In the genomic region with DNA sequence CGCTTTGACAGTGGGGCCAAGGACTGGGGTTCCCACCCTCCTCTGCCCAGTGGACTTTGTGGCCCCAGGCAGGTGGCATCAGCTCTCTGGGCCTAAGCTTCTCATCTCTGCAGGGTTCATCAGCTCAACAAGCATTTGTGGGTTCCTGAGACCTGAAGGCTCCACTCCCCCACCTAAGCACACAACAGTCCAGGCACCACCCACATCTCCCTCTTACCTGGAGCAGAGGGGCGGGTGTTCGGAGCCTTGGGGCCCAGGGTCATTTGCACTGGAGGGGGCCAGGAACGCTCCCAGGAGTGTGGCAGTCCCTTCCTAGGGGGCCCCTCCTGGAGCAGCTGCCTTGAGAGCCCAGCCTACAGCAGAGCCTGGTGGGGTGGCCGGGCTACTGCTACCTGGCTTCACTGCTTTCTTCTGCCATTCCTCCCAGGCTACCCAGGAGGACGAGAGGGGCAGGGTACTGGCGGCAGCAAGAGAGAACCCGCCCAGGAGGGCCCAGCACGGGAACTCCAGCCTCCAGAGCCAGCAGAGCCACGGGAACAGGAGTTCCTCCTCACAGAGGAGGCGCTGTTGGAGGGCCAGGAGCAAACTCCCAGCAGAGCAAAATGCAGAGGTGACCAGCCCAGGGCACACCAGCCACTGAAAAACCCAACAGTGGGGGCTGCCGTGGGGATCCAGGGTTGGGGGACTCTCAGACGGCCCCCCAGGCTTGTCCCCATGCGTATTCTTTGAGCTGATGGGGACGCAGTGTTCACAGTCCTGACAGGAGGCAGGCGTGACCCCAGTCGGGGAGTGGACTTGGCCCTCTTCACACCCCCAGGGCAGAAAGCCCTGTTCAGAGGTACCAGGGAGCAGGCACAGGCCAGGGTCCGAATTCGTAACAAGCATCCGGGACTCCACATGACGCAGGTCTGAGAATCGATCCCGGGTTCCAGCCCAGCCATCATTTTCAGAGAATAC, we compare ENCODE assay signal across 12 cellular contexts. TPM values are rescaled to one million over a fixed set of nuclear protein-coding genes. Genes with fewer than 3 reads are reported as not detected.
A peak's percentile ranks its signal among the peaks of the same experiment; 100 is the strongest.
DNase-seq lines count a peak whose midpoint lies in the region; ATAC-seq and TF ChIP-seq lines count a peak whose summit lies in the region.
"Had no signal": no experiment of that assay in that cellular context is flagged by ENCODE, and none has a peak within 500 bp of the region (broad histone marks: within the 10 kb centered on the region; RNA-seq: fewer than 3 reads in every experiment).

No MANE protein-coding gene starts in this region.

- H4K20me1 ChIP-seq in GM23338 (replicated peaks; ENCODE audit: insufficient read depth): no peaks in the 10 kb centered on the region
- H4K20me1 ChIP-seq in PC-9 (ENCODE audit: insufficient read depth): no peaks in the 10 kb centered on the region

- intact Hi-C loops in PC-9 (cut with micrococcal nuclease; ENCODE audit: unreplicated experiment): loop anchor here (1.0 to 2.0 kb wide), 4 partner anchors 21 to 65 kb away; partner anchors contain the start of gene BAHCC1

- H3K4me1 Mint-ChIP-seq in GM23338: peaks cover 22% of the 10 kb centered on the region
- peaks cover 18% of the 10 kb centered on the region for H3K4me1 Mint-ChIP-seq in glutamatergic neuron (ENCODE audit: low read depth, unreplicated experiment)

- no peak overlapping the region for H3K27ac Mint-ChIP-seq in GM23338
- peak overlapping the region; percentile 70 for H3K27ac Mint-ChIP-seq in glutamatergic neuron (ENCODE audit: unreplicated experiment)
- H3K27ac Mint-ChIP-seq: T-cell had no signal

- peak in 1 of 2 experiments; percentile 27; a peak in 2 of 4 replicates for TF ChIP-seq CTCF in GM23338 (conservative IDR thresholded peaks at IDR 0.05; ENCODE audit: low read depth in 2 of 2)
- no peak; the same call in 1 of the 2 replicates for TF ChIP-seq CTCF in PC-9 (conservative IDR thresholded peaks at IDR 0.05)
- TF ChIP-seq CTCF in glutamatergic neuron (IDR thresholded peaks at IDR 0.05; ENCODE audit: partially characterized antibody, unreplicated experiment): no peak
- TF ChIP-seq CTCF in retinal pigment epithelial cell (conservative IDR thresholded peaks at IDR 0.05; ENCODE audit: low read depth, low read length): peak; percentile 34
- no peak for TF ChIP-seq CTCF in GM13977 (IDR thresholded peaks at IDR 0.05; ENCODE audit: extremely low read depth, insufficient read depth, missing control alignments)

- peak; percentile 40 for DNase-seq in GM23338 (ENCODE audit: low spot score)
- DNase-seq in PC-9: peak; percentile 67 to 75
- peak; percentile 38 for DNase-seq in glutamatergic neuron
- DNase-seq in retinal pigment epithelial cell (ENCODE audit: low read depth): no peak
- DNase-seq in GM13977 (ENCODE audit: low spot score): no peak
- no peak for DNase-seq in amniotic stem cell (lab: John Stamatoyannopoulos, UW)
- DNase-seq: activated gamma-delta T cell treated with Interleukin-2 at 50 U/mL for 16 hours, T-cell had no signal

- H3K9me3 Mint-ChIP-seq in GM23338 (no peaks in the 10 kb centered on the region), glutamatergic neuron (ENCODE audit: unreplicated experiment) (peaks cover 9% of the 10 kb centered on the region)
- H3K9me3 Mint-ChIP-seq: T-cell had no signal

- H3K4me3 ChIP-seq in GM23338 (no peak overlapping the region), PC-9 (peak overlapping the region; percentile 49; the same call in 1 of the 2 replicates), retinal pigment epithelial cell (ENCODE audit: low read length) (no peak overlapping the region)
- H3K4me3 ChIP-seq: HAP-1 had no signal

- H3K27ac ChIP-seq in GM23338 (ENCODE audit: low read depth): no peak overlapping the region
- H3K27ac ChIP-seq in PC-9: peak overlapping the region; percentile 90
- H3K27ac ChIP-seq: KMS-11 had no signal

- CTCF ChIA-PET in PC-9 (lab: Charles Lee): interaction anchor here (0.6 to 1.2 kb wide), 3 partner anchors 21 to 236 kb away, joined by 3 to 7 read pairs (median 3); no protein-coding TSS in a partner anchor

- H3F3A ChIP-seq in GM23338 (replicated peaks; ENCODE audit: low read depth) (no peaks in the 10 kb centered on the region), PC-9 (ENCODE audit: insufficient read depth, low read depth) (peaks cover 40% of the 10 kb centered on the region)

- H3K9me3 ChIP-seq in PC-9 (ENCODE audit: insufficient read depth, low read depth): no peaks in the 10 kb centered on the region
- H3K9me3 ChIP-seq: HAP-1 had no signal

- peaks cover 4% of the 10 kb centered on the region; the same call in 1 of the 2 replicates for H3K4me1 ChIP-seq in GM23338 (ENCODE audit: insufficient read depth)
- peaks cover 63% of the 10 kb centered on the region for H3K4me1 ChIP-seq in PC-9 (replicated peaks; ENCODE audit: insufficient read depth)
- H3K4me1 ChIP-seq: HAP-1 had no signal

- no peaks in the 10 kb centered on the region for H3K36me3 Mint-ChIP-seq in GM23338 (ENCODE audit: low read depth)
- no peaks in the 10 kb centered on the region for H3K36me3 Mint-ChIP-seq in glutamatergic neuron (ENCODE audit: unreplicated experiment)
- H3K36me3 Mint-ChIP-seq: T-cell had no signal

- H3K4me2 ChIP-seq in GM23338 (no peak overlapping the region; the same call in 1 of the 2 replicates), PC-9 (peak overlapping the region; percentile 92)
- H3K4me2 ChIP-seq: KMS-11 had no signal

- H3K36me3 ChIP-seq in GM23338 (ENCODE audit: insufficient read depth) (no peaks in the 10 kb centered on the region), PC-9 (ENCODE audit: low read depth) (no peaks in the 10 kb centered on the region)
- H3K36me3 ChIP-seq: HAP-1 had no signal

- H3K4me3 Mint-ChIP-seq in GM23338 (no peak overlapping the region; the same call in 2 of the 3 replicates), glutamatergic neuron (ENCODE audit: unreplicated experiment) (peak overlapping the region; percentile 11)
- H3K4me3 Mint-ChIP-seq: T-cell had no signal

- H3K27me3 Mint-ChIP-seq in GM23338 (ENCODE audit: insufficient read depth, low read depth, poor library complexity) (peaks cover 15% of the 10 kb centered on the region), glutamatergic neuron (ENCODE audit: unreplicated experiment) (peaks cover 5% of the 10 kb centered on the region)

- in situ Hi-C loops in GM13977 (cut with MboI; ENCODE audit: low pct_unique_long_range_greater_than_20kb, low sequenced_read_pairs, unreplicated experiment): no loop called here

- H3K79me2 ChIP-seq in GM23338 (replicated peaks; ENCODE audit: insufficient read depth): no peaks in the 10 kb centered on the region
- H3K79me2 ChIP-seq in PC-9 (ENCODE audit: low read depth): no peaks in the 10 kb centered on the region

- H2AFZ ChIP-seq in GM23338: peak overlapping the region; percentile 66
- H2AFZ ChIP-seq in PC-9: no peak overlapping the region

- H3K27me3 ChIP-seq in GM23338 (ENCODE audit: insufficient read depth): no peaks in the 10 kb centered on the region
- H3K27me3 ChIP-seq in PC-9 (ENCODE audit: insufficient read depth, low read depth): no peaks in the 10 kb centered on the region

- ATAC-seq in GM23338 (peak; percentile 45), HG02571 (IDR thresholded peaks at IDR 0.05; ENCODE audit: unreplicated experiment) (no peak), GM21576 (IDR thresholded peaks at IDR 0.05; ENCODE audit: unreplicated experiment) (no peak)
- ATAC-seq: T-cell had no signal

- no peaks in the 10 kb centered on the region for H3K9me2 ChIP-seq in GM23338 (ENCODE audit: insufficient read depth)
- H3K9me2 ChIP-seq in PC-9 (ENCODE audit: insufficient read depth): no peaks in the 10 kb centered on the region

- POLR2A ChIA-PET in PC-9 (lab: Charles Lee; ENCODE audit: unreplicated experiment): interaction anchor here (0.6 to 1.2 kb wide), 7 partner anchors 10 to 661 kb away, joined by 3 to 10 read pairs (median 6); partner anchors contain the start of gene BAHCC1

- TSS peak; percentile 76 for BruUV-seq in PC-9 (replicated peaks; lab: Mats Ljungman, UMichigan)

TF ChIP-seq in GM23338, 12 proteins besides CTCF, POLR2A, EP300 and RAD21 (continues in another document):
- TF ChIP-seq ZNF331 (CRISPR knock-in tag; IDR thresholded peaks at IDR 0.05; ENCODE audit: low read depth): no peak
- TF ChIP-seq CREB1 (CRISPR knock-in tag; IDR thresholded peaks at IDR 0.05; ENCODE audit: low read depth): no peak
- TF ChIP-seq POLR2AphosphoS5 (IDR thresholded peaks at IDR 0.05; ENCODE audit: low read depth): no peak
- TF ChIP-seq NANOG (IDR thresholded peaks at IDR 0.05; ENCODE audit: borderline replicate concordance): no peak
- TF ChIP-seq STAT1 (IDR thresholded peaks at IDR 0.05; ENCODE audit: unreplicated experiment): no peak
- no peak for TF ChIP-seq EZH2phosphoT487 (IDR thresholded peaks at IDR 0.05; ENCODE audit: unreplicated experiment)

RNA-seq across cellular contexts. Expression of gene SLC38A10, which starts 35.1 kb away (rescaled TPM):
- total RNA-seq in GM23338 (2014; rRNA removed; shearing (Covaris generic)): 51.7 and 55.8 TPM in 2 replicates
- 17.1 and 18.3 TPM in 2 replicates for polyA plus RNA-seq in GM23338 (2016; fragmentation: Nextera tagmentation; extraction: Ambion mirVana)
- total RNA-seq in PC-9 (2021): 127 and 130 TPM in 2 replicates
- 92.4 TPM for total RNA-seq in glutamatergic neuron (ENCODE audit: unreplicated experiment)

Comparison
In these comparisons a context has a peak if more than half of its experiments do, and no peak if none do; other contexts are left out.
1. DNase-seq: peak in GM23338 (single experiment), PC-9 (2 of 2) and glutamatergic neuron (single experiment); none in retinal pigment epithelial cell (single experiment), GM13977 (single experiment) and amniotic stem cell (single experiment).